In genomic region chr1:203776636-203777035, GRCh38 we compare ENCODE assay signal across 10 cellular contexts. TPM values are rescaled to one million over a fixed set of nuclear protein-coding genes. Genes with fewer than 3 reads are reported as not detected.
DNase-seq lines count a peak whose midpoint lies in the region; ATAC-seq and TF ChIP-seq lines count a peak whose summit lies in the region.
"Had no signal": no experiment of that assay in that cellular context is flagged by ENCODE, and none has a peak within 500 bp of the region (broad histone marks: within the 10 kb centered on the region; RNA-seq: fewer than 3 reads in every experiment).

No MANE protein-coding gene starts in this region.

- no peak overlapping the region for H4K91ac ChIP-seq in H9 (ENCODE audit: insufficient read length, low read depth, low read length)

- H3K9me3 ChIP-seq in H9 (ENCODE audit: control insufficient read depth, low read depth, low read length) (no peaks in the 10 kb centered on the region), left lung (no peaks in the 10 kb centered on the region), stomach (no peaks in the 10 kb centered on the region)

- H3K36me3 ChIP-seq in left lung (no peaks in the 10 kb centered on the region), stomach (peaks cover 0 to 3% (median 0%) of the 10 kb centered on the region in 4 donors)

- H2AFZ ChIP-seq in H9 (ENCODE audit: low read length), result no peak overlapping the region

- no peak overlapping the region for H3K4me2 ChIP-seq in H9 (ENCODE audit: insufficient read depth, insufficient read length, low read length)

- TF ChIP-seq CTCF in H9 (conservative IDR thresholded peaks at IDR 0.05) (peak; percentile 22; the same call in 1 of the 3 replicates), left lung (IDR thresholded peaks at IDR 0.05) (no peak), stomach (IDR thresholded peaks at IDR 0.05) (no peak)

- no peak overlapping the region for H3K4ac ChIP-seq in H9 (ENCODE audit: low read depth, low read length)

- H3K36me3 Mint-ChIP-seq in H9 (ENCODE audit: insufficient read depth in 1 of 3, low read depth in 3 of 3), result 0 out of 7 replicates have a peak, but pooled peaks cover 0 to 2% (median 0%) of the 10 kb centered on the region in 3 experiments
- H3K36me3 Mint-ChIP-seq in activated naive CD8-positive, alpha-beta T cell treated with anti-CD3 and anti-CD28 coated beads, Interleukin-2, amount 50 U/mL, for 24 hours (ENCODE audit: low read depth), result peaks cover 42% of the 10 kb centered on the region

- no peak overlapping the region for H2BK15ac ChIP-seq in H9 (ENCODE audit: low read depth, low read length)

- no peak overlapping the region for H3K18ac ChIP-seq in H9 (ENCODE audit: insufficient read length, low read depth, low read length)

- no peak overlapping the region for H3K56ac ChIP-seq in H9 (ENCODE audit: insufficient read length, low read depth, low read length)

- intact Hi-C loops in left lung (cut with DNase I) (no loop called here), stomach (cut with DNase I; ENCODE audit: low total_unique reads) (no loop called here)

- no peak for ATAC-seq in activated naive CD8-positive, alpha-beta T cell treated with anti-CD3 and anti-CD28 coated beads, Interleukin-2, amount 50 U/mL, for 24 hours
- ATAC-seq in left lung, result peak; percentile 48
- no peak for ATAC-seq in HG03439 (IDR thresholded peaks at IDR 0.05; ENCODE audit: unreplicated experiment)
- ATAC-seq in GM18502 (IDR thresholded peaks at IDR 0.05; ENCODE audit: poor library complexity, unreplicated experiment), result no peak

- no peak overlapping the region for H3K14ac ChIP-seq in H9 (ENCODE audit: insufficient read depth, low read length)

- no peak overlapping the region for H2BK12ac ChIP-seq in H9 (ENCODE audit: insufficient read length, low read depth, low read length)

- DNase-seq in AG08395 (ENCODE audit: low spot score), result peak; percentile 22
- DNase-seq in H9, result no peak
- no peak for DNase-seq in activated naive CD8-positive, alpha-beta T cell treated with anti-CD3 and anti-CD28 coated beads, Interleukin-2, amount 50 U/mL, for 24 hours
- DNase-seq in left lung, result no peak
- DNase-seq in effector CD4-positive, alpha-beta T cell, result no peak
- DNase-seq in stomach, result no peak

- no peak overlapping the region for H2BK20ac ChIP-seq in H9 (ENCODE audit: low read depth, low read length, poor library complexity, severe bottlenecking)

- H3K4me1 ChIP-seq in H9 (ENCODE audit: insufficient read depth, low read length), result no peaks in the 10 kb centered on the region; the same call in 1 of the 2 replicates
- H3K4me1 ChIP-seq in left lung, result no peaks in the 10 kb centered on the region
- H3K4me1 ChIP-seq in stomach, result peaks cover 0 to 8% (median 1%) of the 10 kb centered on the region in 4 donors

- H3K4me1 Mint-ChIP-seq in H9, result peaks cover 4 to 21% of the 10 kb centered on the region in 2 experiments; a peak in 3 of 4 replicates
- peaks cover 21% of the 10 kb centered on the region for H3K4me1 Mint-ChIP-seq in activated naive CD8-positive, alpha-beta T cell treated with anti-CD3 and anti-CD28 coated beads, Interleukin-2, amount 50 U/mL, for 24 hours

- WGBS in H9 (ENCODE audit: extremely low coverage, insufficient read length, low lambda C conversion rate), result no CpG with 5 or more reads among the region's 4 CpGs
- 53 to 58% (median 55%) methylated on average over 4 of the region's 4 CpGs for WGBS in stomach, 5 donors

- H3K9me3 Mint-ChIP-seq in H9, result peaks cover 0 to 3% of the 10 kb centered on the region in 2 experiments; a peak in 2 of 5 replicates
- H3K9me3 Mint-ChIP-seq in activated naive CD8-positive, alpha-beta T cell treated with anti-CD3 and anti-CD28 coated beads, Interleukin-2, amount 50 U/mL, for 24 hours, result no peaks in the 10 kb centered on the region

- H4K5ac ChIP-seq in H9 (ENCODE audit: insufficient read length, low read depth, low read length), result no peak overlapping the region

- H3K27ac Mint-ChIP-seq in H9, result no peak overlapping the region; a peak in 1 of 7 replicates
- H3K27ac Mint-ChIP-seq in activated naive CD8-positive, alpha-beta T cell treated with anti-CD3 and anti-CD28 coated beads, Interleukin-2, amount 50 U/mL, for 24 hours, result peak overlapping the region; percentile 15

- no peaks in the 10 kb centered on the region for H3K27me3 ChIP-seq in H9 (ENCODE audit: insufficient read depth, low read length)
- H3K27me3 ChIP-seq in left lung, result no peaks in the 10 kb centered on the region
- H3K27me3 ChIP-seq in stomach, result no peaks in the 10 kb centered on the region

- no peak overlapping the region for H3K23ac ChIP-seq in H9 (ENCODE audit: insufficient read length, low read depth, low read length)

- H3K4me3 Mint-ChIP-seq in H9, result no peak overlapping the region
- H3K4me3 Mint-ChIP-seq in activated naive CD8-positive, alpha-beta T cell treated with anti-CD3 and anti-CD28 coated beads, Interleukin-2, amount 50 U/mL, for 24 hours, result no peak overlapping the region

- H3K4me3 ChIP-seq in left lung, result no peak overlapping the region
- H3K4me3 ChIP-seq in stomach, result no peak overlapping the region

- H2AK5ac ChIP-seq in H9 (ENCODE audit: insufficient read length, low read length), result no peak overlapping the region

- H3K79me1 ChIP-seq in H9 (ENCODE audit: insufficient read depth, low read depth, low read length, poor library complexity, severe bottlenecking), result no peaks in the 10 kb centered on the region

- TF ChIP-seq EP300 in stomach (IDR thresholded peaks at IDR 0.05), result no peak

- no peaks in the 10 kb centered on the region for H3K79me2 ChIP-seq in H9 (ENCODE audit: insufficient read depth, low read length)

- H3K27me3 Mint-ChIP-seq in H9 (ENCODE audit: low read depth), result no peaks in the 10 kb centered on the region
- no peaks in the 10 kb centered on the region for H3K27me3 Mint-ChIP-seq in activated naive CD8-positive, alpha-beta T cell treated with anti-CD3 and anti-CD28 coated beads, Interleukin-2, amount 50 U/mL, for 24 hours

- H3K9ac ChIP-seq in H9 (ENCODE audit: extremely low read depth, insufficient read length, low read length), result no peak overlapping the region

- no peak overlapping the region for H2BK5ac ChIP-seq in H9 (ENCODE audit: insufficient read length, low read length)

- no peak overlapping the region for H4K8ac ChIP-seq in H9 (replicated peaks; ENCODE audit: insufficient read length, low read depth, low read length)

- H2BK120ac ChIP-seq in H9 (ENCODE audit: low read depth, low read length, poor library complexity, severe bottlenecking), result no peak overlapping the region

- no peak for TF ChIP-seq POLR2A in stomach (IDR thresholded peaks at IDR 0.05)

- H3T11ph ChIP-seq in H9 (ENCODE audit: low read length), result no peak overlapping the region

- H3K23me2 ChIP-seq in H9 (ENCODE audit: insufficient read length, low read depth, low read length, poor library complexity, severe bottlenecking), result no peaks in the 10 kb centered on the region

- H3K27ac ChIP-seq in H9 (ENCODE audit: insufficient read length, low read depth, low read length) (no peak overlapping the region), left lung (no peak overlapping the region), stomach (no peak overlapping the region)

- H4K20me1 ChIP-seq in H9 (ENCODE audit: control insufficient read depth, insufficient read depth, insufficient read length), result no peaks in the 10 kb centered on the region

RNA-seq across cellular contexts. Expression of gene LAX1, which starts 11.7 kb away (rescaled TPM):
- total RNA-seq in H9 (2021), result not detected in 2 replicates
- 1 to 10 TPM in 1 of 2 donors, under 1 TPM in 1; 0.93 to 2.2 TPM for total RNA-seq in left lung
- 1 to 10 TPM in 2 of 5 donors, under 1 TPM in 2, not detected in 1; 0.45 to 2.8 (median 1.1) TPM for total RNA-seq in stomach
- under 1 TPM in 2 of 3 donors, not detected in 1; 0.06 to 0.20 TPM for polyA plus RNA-seq in stomach
- total RNA-seq: G401 had no signal
- polyA plus RNA-seq: neural cell had no signal

RNA-seq across cellular contexts. Expression of gene ZBED6, which starts 18.8 kb away (rescaled TPM):
- total RNA-seq in H9 (2021), result 12.2 and 13.1 TPM in 2 replicates
- total RNA-seq in left lung, result 10 to 100 TPM; 31.9 to 32.8 TPM
- 10 to 100 TPM; 12.5 to 38.6 (median 22.2) TPM for total RNA-seq in stomach
- under 1 TPM; 0.13 to 0.93 (median 0.15) TPM for polyA plus RNA-seq in stomach

RNA-seq across cellular contexts. Expression of gene ZC3H11A, which starts 18.8 kb away (rescaled TPM):
- 89.7 and 95.9 TPM in 2 replicates for total RNA-seq in H9 (2021)
- 10 to 100 TPM; 60.0 to 71.4 TPM for total RNA-seq in left lung
- total RNA-seq in stomach, result 100 to 1,000 TPM in 2 of 5 donors, 10 to 100 TPM in 3; 56.2 to 160 (median 84.0) TPM
- polyA plus RNA-seq in stomach, result 10 to 100 TPM; 25.0 to 39.2 (median 25.8) TPM
